Comparison of ENCODE assay signal across 1 cellular context in the genomic region with DNA sequence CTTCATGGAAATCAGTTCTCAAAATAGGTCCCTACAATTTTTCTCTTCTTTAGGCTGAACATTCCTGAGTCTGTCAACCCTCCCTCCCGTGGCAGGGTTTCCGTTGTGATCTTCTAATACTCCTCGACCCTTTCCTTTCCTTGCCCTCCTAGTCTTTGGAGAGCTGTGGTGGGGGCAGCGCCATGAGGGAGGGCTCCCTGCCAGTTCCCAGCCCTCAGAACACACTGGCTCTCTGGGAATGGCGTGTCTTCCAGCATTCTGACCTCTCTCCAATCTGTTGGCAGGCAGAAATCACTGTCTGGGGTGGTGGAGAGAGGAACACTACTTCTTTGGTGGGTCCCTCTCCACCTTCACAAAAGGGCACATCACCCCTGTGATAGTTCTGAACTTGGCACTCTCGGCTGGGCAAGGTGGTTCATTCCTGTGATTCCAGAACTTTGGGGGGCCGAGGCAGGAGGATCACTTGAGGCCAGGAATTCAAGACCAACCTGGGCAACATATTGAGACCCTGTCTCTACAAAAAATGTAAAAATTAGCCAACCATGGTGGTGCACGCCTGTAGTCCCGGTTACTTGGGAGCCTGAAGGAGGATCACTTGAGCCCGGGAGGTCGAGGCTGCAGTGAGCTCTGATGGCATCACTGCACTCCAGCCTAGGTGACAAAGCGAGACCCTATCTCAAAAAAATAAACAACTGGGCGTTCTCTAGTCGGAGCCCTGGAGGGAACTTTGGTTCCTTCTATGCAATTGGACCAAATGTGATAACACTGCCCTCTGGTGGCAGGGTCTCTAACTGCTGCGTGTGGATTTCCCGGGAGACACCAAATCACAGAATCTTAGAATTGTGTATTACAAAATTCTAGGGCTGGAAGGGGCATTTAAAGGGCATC.
TF ChIP-seq lines count a peak whose summit lies in the region.

No MANE protein-coding gene starts in this region.

TF ChIP-seq in HCT116, 20 proteins besides CTCF, POLR2A, EP300 and RAD21:
- TF ChIP-seq EGR1 (IDR thresholded peaks at IDR 0.05; ENCODE audit: low read depth) (no peak), EZH2phosphoT487 (IDR thresholded peaks at IDR 0.05; ENCODE audit: borderline replicate concordance) (no peak), YY1 (IDR thresholded peaks at IDR 0.05; ENCODE audit: extremely low read depth, insufficient replicate concordance, low read depth, low read length) (no peak), SIN3A (IDR thresholded peaks at IDR 0.05; ENCODE audit: low read depth) (no peak), CBX3 (IDR thresholded peaks at IDR 0.05; ENCODE audit: low read depth) (no peak), ZBTB33 (IDR thresholded peaks at IDR 0.05; ENCODE audit: extremely low read depth, insufficient replicate concordance, low read length) (no peak), ELF1 (IDR thresholded peaks at IDR 0.05; ENCODE audit: borderline replicate concordance, low read depth) (no peak), EZH2 (IDR thresholded peaks at IDR 0.05) (no peak), SRF (IDR thresholded peaks at IDR 0.05; ENCODE audit: low read depth) (no peak), REST (IDR thresholded peaks at IDR 0.05; ENCODE audit: low read depth) (no peak), SP1 (IDR thresholded peaks at IDR 0.05; ENCODE audit: low read depth) (no peak), POLR2AphosphoS5 (IDR thresholded peaks at IDR 0.05; ENCODE audit: low read depth, low read length) (no peak), CEBPB (IDR thresholded peaks at IDR 0.05; ENCODE audit: low read depth) (no peak), FOSL1 (IDR thresholded peaks at IDR 0.05; ENCODE audit: low read depth) (no peak), ZNF274 (IDR thresholded peaks at IDR 0.05; ENCODE audit: low read depth, low read length) (no peak), ZFX (IDR thresholded peaks at IDR 0.05) (no peak), JUND (IDR thresholded peaks at IDR 0.05) (no peak), TCF7L2 (IDR thresholded peaks at IDR 0.05; ENCODE audit: borderline replicate concordance, extremely low read depth, insufficient read depth, insufficient read length) (no peak)
- TF ChIP-seq, protein P1, sequence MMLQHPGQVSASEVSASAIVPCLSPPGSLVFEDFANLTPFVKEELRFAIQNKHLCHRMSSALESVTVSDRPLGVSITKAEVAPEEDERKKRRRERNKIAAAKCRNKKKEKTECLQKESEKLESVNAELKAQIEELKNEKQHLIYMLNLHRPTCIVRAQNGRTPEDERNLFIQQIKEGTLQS (IDR thresholded peaks at IDR 0.05), result no peak
- TF ChIP-seq, protein P2, sequence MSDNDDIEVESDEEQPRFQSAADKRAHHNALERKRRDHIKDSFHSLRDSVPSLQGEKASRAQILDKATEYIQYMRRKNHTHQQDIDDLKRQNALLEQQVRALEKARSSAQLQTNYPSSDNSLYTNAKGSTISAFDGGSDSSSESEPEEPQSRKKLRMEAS (IDR thresholded peaks at IDR 0.05), result no peak
